In the genomic region with DNA sequence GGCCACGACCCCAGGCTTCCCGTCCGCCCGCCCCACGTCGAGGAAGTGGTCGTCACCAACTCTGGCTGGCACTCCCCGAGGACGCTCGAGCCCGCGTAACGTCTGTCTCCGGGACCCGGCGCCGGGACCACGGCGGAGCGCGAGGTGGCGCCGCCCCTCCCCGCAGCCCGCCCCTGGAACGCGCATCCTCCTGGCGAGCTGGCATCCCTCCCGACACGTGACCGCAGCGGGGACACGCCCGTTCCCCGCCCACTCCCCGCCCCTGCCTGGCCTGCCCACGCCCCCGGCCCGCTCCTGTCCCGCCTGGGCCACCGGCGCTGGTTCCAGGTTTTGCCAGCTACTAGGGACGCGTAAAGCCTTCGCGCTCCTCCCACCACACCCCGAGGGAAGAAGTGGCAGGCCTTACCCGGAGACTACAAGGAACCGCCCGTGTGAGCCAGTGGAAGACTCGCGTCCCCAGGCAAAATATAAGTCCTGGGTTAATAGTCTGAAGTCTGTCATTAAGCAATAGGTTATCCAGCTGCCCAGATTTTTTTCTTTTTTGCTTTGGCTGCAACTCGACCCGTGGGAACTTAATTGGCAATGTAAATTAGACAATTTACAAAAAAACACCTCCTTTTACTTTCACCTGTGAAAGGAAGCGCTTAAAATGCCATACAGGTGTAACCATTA, we compare ENCODE assay signal across 8 cellular contexts. TPM values are rescaled to one million over a fixed set of nuclear protein-coding genes. Genes with fewer than 3 reads are reported as not detected.
DNase-seq lines count a peak whose midpoint lies in the region; ATAC-seq and TF ChIP-seq lines count a peak whose summit lies in the region.

A gene (minus strand): TSS at position 131 of the 672 bp plus-strand sequence. CDS start 20,291 bp downstream, outside the sequence.

- DNase-seq in DMS53 treated with DMSO at 0.1 percent for 48 hours (lab: John Stamatoyannopoulos, UW; ENCODE audit: unreplicated experiment) (peak; percentile 70), NCI-H524 treated with DMSO at 0.1 percent for 48 hours (lab: John Stamatoyannopoulos, UW) (peak; percentile 64), colonic mucosa (peak; percentile 96), kidney glomerular epithelial cell (lab: John Stamatoyannopoulos, UW) (peak; percentile 76)
- peak; percentile 85 for DNase-seq in activated CD4-positive, alpha-beta T cell treated with anti-CD3 and anti-CD28 coated beads, Interleukin-2, amount 10 ng/mL, durations not matched to agents 7 days and 5 days
- DNase-seq in stimulated activated CD4-positive, alpha-beta T cell treated with anti-CD3 and anti-CD28 coated beads, Interleukin-15, amount 100 ng/mL, for 1 hour (ENCODE audit: low read depth in 1 of 2, low spot score in 1 of 2), result peak; percentile 62 to 72

- H3K9me3 Mint-ChIP-seq in activated CD4-positive, alpha-beta T cell treated with anti-CD3 and anti-CD28 coated beads, Interleukin-2, amount 10 ng/mL, durations not matched to agents 7 days and 5 days, result no peaks in the 10 kb centered on the region

- H3K4me3 Mint-ChIP-seq in activated CD4-positive, alpha-beta T cell treated with anti-CD3 and anti-CD28 coated beads, Interleukin-2, amount 10 ng/mL, durations not matched to agents 7 days and 5 days, result peak within 1 kb of the TSS; percentile 85

- H3K4me3 ChIP-seq in colonic mucosa, result peak within 1 kb of the TSS; percentile 71

- peaks cover 23% of the 10 kb centered on the region for H3K27me3 Mint-ChIP-seq in activated CD4-positive, alpha-beta T cell treated with anti-CD3 and anti-CD28 coated beads, Interleukin-2, amount 10 ng/mL, durations not matched to agents 7 days and 5 days

- ATAC-seq in HG03354 (IDR thresholded peaks at IDR 0.05; ENCODE audit: poor library complexity, severe bottlenecking, unreplicated experiment) (peak; percentile 82), GM21515 (IDR thresholded peaks at IDR 0.05; ENCODE audit: unreplicated experiment) (no peak)

- H3K36me3 Mint-ChIP-seq in activated CD4-positive, alpha-beta T cell treated with anti-CD3 and anti-CD28 coated beads, Interleukin-2, amount 10 ng/mL, durations not matched to agents 7 days and 5 days (ENCODE audit: low read depth), result no peaks in the 10 kb centered on the region

- peak within 1 kb of the TSS; percentile 60 for H3K27ac Mint-ChIP-seq in activated CD4-positive, alpha-beta T cell treated with anti-CD3 and anti-CD28 coated beads, Interleukin-2, amount 10 ng/mL, durations not matched to agents 7 days and 5 days

- peaks cover 15% of the 10 kb centered on the region for H3K4me1 Mint-ChIP-seq in activated CD4-positive, alpha-beta T cell treated with anti-CD3 and anti-CD28 coated beads, Interleukin-2, amount 10 ng/mL, durations not matched to agents 7 days and 5 days

- no peaks in the 10 kb centered on the region for H3K27me3 ChIP-seq in colonic mucosa

- H3K9me3 ChIP-seq in colonic mucosa, result no peaks in the 10 kb centered on the region

- CTCF ChIA-PET in activated CD4-positive, alpha-beta T cell treated with anti-CD3 and anti-CD28 coated beads, Interleukin-2, amount 10 ng/mL, durations not matched to agents 7 days and 5 days (lab: Charles Lee), result interaction anchor here (0.5 to 1.6 kb wide), 6 partner anchors 9 to 1362 kb away, joined by 3 read pairs; no protein-coding TSS in a partner anchor

- TF ChIP-seq CTCF in colonic mucosa (IDR thresholded peaks at IDR 0.05), result no peak

- POLR2A ChIA-PET in activated CD4-positive, alpha-beta T cell treated with anti-CD3 and anti-CD28 coated beads, Interleukin-2, amount 10 ng/mL, durations not matched to agents 7 days and 5 days (lab: Charles Lee), result no interaction called here

- intact Hi-C loops in colonic mucosa (cut with DNase I), result no loop called here

- H3K27ac ChIP-seq in colonic mucosa, result peak within 1 kb of the TSS; percentile 76

- H3K4me1 ChIP-seq in colonic mucosa, result no peaks in the 10 kb centered on the region

- H3K9ac ChIP-seq in colonic mucosa (ENCODE audit: low read depth in 2 of 2, low read length in 2 of 2), result peak within 1 kb of the TSS; percentile 48 to 74

- H3K36me3 ChIP-seq in colonic mucosa, result no peaks in the 10 kb centered on the region

RNA-seq across cellular contexts. Expression of the gene that starts here (rescaled TPM):
- 1 to 10 TPM in 1 of 2 experiments, under 1 TPM in 1; 1.00 to 1.4 TPM for total RNA-seq in activated CD4-positive, alpha-beta T cell treated with anti-CD3 and anti-CD28 coated beads, Interleukin-2, amount 10 ng/mL, durations not matched to agents 7 days and 5 days
- total RNA-seq in colonic mucosa, result 10 to 100 TPM; 20.7 to 33.0 TPM

Comparison
In these comparisons a context has a peak if more than half of its experiments do, and no peak if none do; other contexts are left out.
1. RNA of the gene that starts here (total RNA-seq): 20.7 to 33.0 TPM in colonic mucosa; 1.00 to 1.4 TPM in activated CD4-positive, alpha-beta T cell treated with anti-CD3 and anti-CD28 coated beads, Interleukin-2, amount 10 ng/mL, durations not matched to agents 7 days and 5 days; every median in the first group is over 4 times any median in the second.
2. Peak in every context shown above with its lines, with median percentiles within 50 percentile points of each other: DNase-seq.